Comparison of ENCODE assay signal across 8 cellular contexts in genomic region chr11:27505781-27506180, GRCh38. TPM values are rescaled to one million over a fixed set of nuclear protein-coding genes. Genes with fewer than 3 reads are reported as not detected.
DNase-seq lines count a peak whose midpoint lies in the region; ATAC-seq and TF ChIP-seq lines count a peak whose summit lies in the region.

No MANE protein-coding gene starts in this region.

- no peak for DNase-seq in activated CD8-positive, alpha-beta memory T cell treated with anti-CD3 and anti-CD28 coated beads, Interleukin-2, amount 10 ng/mL, durations not matched to agents 7 days and 5 days
- no peak for DNase-seq in activated CD8-positive, alpha-beta memory T cell treated with anti-CD3 and anti-CD28 coated beads, Interleukin-2, amount 50 U/mL, for 48 hours
- DNase-seq in HT1080 (ENCODE audit: low read depth) (peak; percentile 11), mammary epithelial cell (no peak), H4 (ENCODE audit: low spot score) (no peak), NCI-H187 treated with DMSO at 0.1 percent for 48 hours (lab: John Stamatoyannopoulos, UW) (no peak), NCI-H2196 (lab: John Stamatoyannopoulos, UW; ENCODE audit: unreplicated experiment) (no peak)

- in situ Hi-C loops in mammary epithelial cell (cut with MboI; ENCODE audit: low sequenced_read_pairs in 2 of 2) = no loop called here

- 3% methylated on average over 5 of the region's 5 CpGs for WGBS in mammary epithelial cell (ENCODE audit: low coverage, missing lambda C conversion rate)

- CTCF ChIA-PET in activated CD8-positive, alpha-beta memory T cell treated with anti-CD3 and anti-CD28 coated beads, Interleukin-2, amount 10 ng/mL, durations not matched to agents 7 days and 5 days (lab: Charles Lee) = interaction anchor here (1.7 kb wide), 1 partner anchor 322 kb away, joined by 5 read pairs; no protein-coding TSS in a partner anchor
- CTCF ChIA-PET in mammary epithelial cell (lab: Charles Lee; ENCODE audit: low non-redundant PET) = no interaction called here

- TF ChIP-seq CTCF in mammary epithelial cell (conservative IDR thresholded peaks at IDR 0.05 in 1 of 2, IDR thresholded peaks at IDR 0.05 in 1 of 2; ENCODE audit: extremely low read depth in 1 of 2, insufficient read depth in 1 of 2, low read depth in 1 of 2, low read length in 2 of 2) = no peak

- H3K27me3 ChIP-seq in mammary epithelial cell (ENCODE audit: insufficient read depth, low read length) (no peaks in the 10 kb centered on the region), mucosa of stomach (ENCODE audit: control insufficient read depth, insufficient read depth, low read length) (no peaks in the 10 kb centered on the region)

- no peaks in the 10 kb centered on the region for H4K20me1 ChIP-seq in mammary epithelial cell (ENCODE audit: insufficient read depth, low read length)

- H3K27me3 Mint-ChIP-seq in activated CD8-positive, alpha-beta memory T cell treated with anti-CD3 and anti-CD28 coated beads, Interleukin-2, amount 10 ng/mL, durations not matched to agents 7 days and 5 days = no peaks in the 10 kb centered on the region

- peak overlapping the region; percentile 59 to 87 (median 81) for H3K4me3 ChIP-seq in mammary epithelial cell (replicated peaks in 1 of 3; ENCODE audit: insufficient read depth in 1 of 3, low read depth in 2 of 3, low read length in 3 of 3)
- H3K4me3 ChIP-seq in mucosa of stomach (ENCODE audit: low read length) = peak overlapping the region; percentile 99

- H3K4me2 ChIP-seq in mammary epithelial cell (ENCODE audit: insufficient read depth, low read depth, low read length) = peak overlapping the region; percentile 73

- H3K4me1 ChIP-seq in mammary epithelial cell (ENCODE audit: insufficient read depth, low read length) (peaks cover 14% of the 10 kb centered on the region), mucosa of stomach (ENCODE audit: control insufficient read depth, insufficient read depth, low read length) (peaks cover 16% of the 10 kb centered on the region)

- intact Hi-C loops in mammary epithelial cell (cut with micrococcal nuclease) = loop anchor here (1.0 kb wide), 1 partner anchor 168 kb away; no protein-coding TSS in a partner anchor

- H3K4me1 Mint-ChIP-seq in activated CD8-positive, alpha-beta memory T cell treated with anti-CD3 and anti-CD28 coated beads, Interleukin-2, amount 10 ng/mL, durations not matched to agents 7 days and 5 days = peaks cover 38% of the 10 kb centered on the region

- dilution Hi-C loops in mammary epithelial cell (cut with HindIII; ENCODE audit: low sequenced_read_pairs) = no loop called here

- peak; percentile 1 for ATAC-seq in activated CD8-positive, alpha-beta memory T cell treated with anti-CD3 and anti-CD28 coated beads, Interleukin-2, amount 10 ng/mL, durations not matched to agents 7 days and 5 days

- peaks cover 15% of the 10 kb centered on the region for H3K36me3 Mint-ChIP-seq in activated CD8-positive, alpha-beta memory T cell treated with anti-CD3 and anti-CD28 coated beads, Interleukin-2, amount 10 ng/mL, durations not matched to agents 7 days and 5 days

- BruUV-seq in mammary epithelial cell (replicated peaks; lab: Mats Ljungman, UMichigan) = no TSS peak

- H3K9me3 ChIP-seq in mammary epithelial cell (replicated peaks; ENCODE audit: insufficient read depth, low read length) = no peaks in the 10 kb centered on the region
- H3K9me3 ChIP-seq in mucosa of stomach (ENCODE audit: control insufficient read depth, low read length) = no peaks in the 10 kb centered on the region

- no peaks in the 10 kb centered on the region for H3K9me3 Mint-ChIP-seq in activated CD8-positive, alpha-beta memory T cell treated with anti-CD3 and anti-CD28 coated beads, Interleukin-2, amount 10 ng/mL, durations not matched to agents 7 days and 5 days (ENCODE audit: low read depth)

- H3K79me2 ChIP-seq in mammary epithelial cell (ENCODE audit: insufficient read depth, low read length) = peaks cover 64% of the 10 kb centered on the region

- H3K4me3 Mint-ChIP-seq in activated CD8-positive, alpha-beta memory T cell treated with anti-CD3 and anti-CD28 coated beads, Interleukin-2, amount 10 ng/mL, durations not matched to agents 7 days and 5 days = peak overlapping the region; percentile 90

- H3K36me3 ChIP-seq in mammary epithelial cell (ENCODE audit: insufficient read depth, low read length) (peaks cover 2% of the 10 kb centered on the region), mucosa of stomach (ENCODE audit: control insufficient read depth, insufficient read depth, low read length) (peaks cover under 1% of the 10 kb centered on the region)

- H3K27ac ChIP-seq in mammary epithelial cell (ENCODE audit: insufficient read depth, low read depth, low read length) = peak overlapping the region; percentile 89

- H3K9ac ChIP-seq in mammary epithelial cell (ENCODE audit: insufficient read depth, low read length) (peak overlapping the region; percentile 99), mucosa of stomach (ENCODE audit: low read length) (peak overlapping the region; percentile 100)

- H3K27ac Mint-ChIP-seq in activated CD8-positive, alpha-beta memory T cell treated with anti-CD3 and anti-CD28 coated beads, Interleukin-2, amount 10 ng/mL, durations not matched to agents 7 days and 5 days = peak overlapping the region; percentile 98

- peak overlapping the region; percentile 99 for H2AFZ ChIP-seq in mammary epithelial cell (ENCODE audit: low read depth, low read length)

RNA-seq across cellular contexts. Expression of gene LIN7C, which starts 0.8 kb away (rescaled TPM):
- total RNA-seq in activated CD8-positive, alpha-beta memory T cell treated with anti-CD3 and anti-CD28 coated beads, Interleukin-2, amount 10 ng/mL, durations not matched to agents 7 days and 5 days = 10 to 100 TPM; 18.2 to 23.1 TPM
- 30.5 and 38.2 TPM in 2 replicates for total RNA-seq in HT1080 (2014; rRNA removed; shearing (Covaris generic))
- polyA plus RNA-seq in HT1080 (2015; cell fraction: cytosol; rRNA removed) = 47.3 and 60.6 TPM in 2 replicates
- 39.4 and 39.5 TPM in 2 replicates for polyA plus RNA-seq in HT1080 (2015; cell fraction: nucleus; rRNA removed)
- 10 to 100 TPM; 43.7 to 76.3 TPM for total RNA-seq in mammary epithelial cell
- polyA plus RNA-seq in mammary epithelial cell = 16.3 TPM
- polyA minus RNA-seq in mammary epithelial cell = 20.2 TPM
- 41.6 and 63.4 TPM in 2 replicates for total RNA-seq in H4 (2014; rRNA removed; shearing (Covaris generic))

RNA-seq across cellular contexts. Expression of gene LGR4, which starts 33.2 kb away (rescaled TPM):
- total RNA-seq in activated CD8-positive, alpha-beta memory T cell treated with anti-CD3 and anti-CD28 coated beads, Interleukin-2, amount 10 ng/mL, durations not matched to agents 7 days and 5 days = under 1 TPM; 0.29 to 0.42 TPM
- 6.6 and 9.0 TPM in 2 replicates for total RNA-seq in HT1080 (2014; rRNA removed; shearing (Covaris generic))
- 6.4 and 7.6 TPM in 2 replicates for polyA plus RNA-seq in HT1080 (2015; cell fraction: cytosol; rRNA removed)
- polyA plus RNA-seq in HT1080 (2015; cell fraction: nucleus; rRNA removed) = 14.6 and 15.0 TPM in 2 replicates
- 10 to 100 TPM; 27.8 to 45.8 TPM for total RNA-seq in mammary epithelial cell
- 19.3 TPM for polyA plus RNA-seq in mammary epithelial cell
- 93.1 TPM for polyA minus RNA-seq in mammary epithelial cell
- total RNA-seq in H4 (2014; rRNA removed; shearing (Covaris generic)) = 25.1 and 28.5 TPM in 2 replicates
